Comparison of ENCODE assay signal across 1 cellular context in genomic region chr10:90920986-90921643, GRCh38.
TF ChIP-seq lines count a peak whose summit lies in the region.

TSS of gene ANKRD1 (minus strand) at chr10:90921087. CDS start at chr10:90921027, 60 bp downstream.

TF ChIP-seq in HepG2, 621 proteins besides CTCF, POLR2A, EP300 and RAD21 (continued from another document and continues in another):
- TF ChIP-seq SNAPC2 (CRISPR knock-in tag; IDR thresholded peaks at IDR 0.05) (peak; percentile 56; the same call in 1 of the 2 replicates), ZBTB4 (CRISPR knock-in tag; IDR thresholded peaks at IDR 0.05; ENCODE audit: borderline replicate concordance) (no peak), HHEX (CRISPR knock-in tag; IDR thresholded peaks at IDR 0.05) (0 out of 2 replicates have a peak, but pooled peaks have one; percentile 47), BCLAF1 (IDR thresholded peaks at IDR 0.05) (no peak), HNF4G (IDR thresholded peaks at IDR 0.05; ENCODE audit: borderline replicate concordance, low read depth, low read length) (peak; percentile 35; the same call in 1 of the 2 replicates), HNF4G (CRISPR knock-in tag; IDR thresholded peaks at IDR 0.05; ENCODE audit: borderline replicate concordance, low read depth) (no peak), SOX6 (IDR thresholded peaks at IDR 0.05) (no peak), SOX6 (CRISPR knock-in tag; IDR thresholded peaks at IDR 0.05) (peak; percentile 86), KLF16 (CRISPR knock-in tag; IDR thresholded peaks at IDR 0.05) (peak in 1 of 2 experiments; percentile 42; a peak in 1 of 4 replicates), HOMEZ (CRISPR knock-in tag; IDR thresholded peaks at IDR 0.05; ENCODE audit: low read depth) (peak; percentile 78), NCOA2 (CRISPR knock-in tag; IDR thresholded peaks at IDR 0.05) (peak; percentile 92), ZNF335 (CRISPR knock-in tag; IDR thresholded peaks at IDR 0.05) (peak; percentile 71; the same call in 1 of the 2 replicates), FIP1L1 (IDR thresholded peaks at IDR 0.05; ENCODE audit: borderline replicate concordance, insufficient read depth, low read depth, low read length) (no peak), KMT2B (CRISPR knock-in tag; IDR thresholded peaks at IDR 0.05) (0 out of 2 replicates have a peak, but pooled peaks have one; percentile 42), ARID3A (IDR thresholded peaks at IDR 0.05; ENCODE audit: low read depth, low read length) (peak; percentile 99), TEAD2 (CRISPR knock-in tag; IDR thresholded peaks at IDR 0.05) (no peak), NBN (conservative IDR thresholded peaks at IDR 0.05) (no peak), ZFP1 (CRISPR knock-in tag; IDR thresholded peaks at IDR 0.05) (peak; percentile 70; the same call in 1 of the 2 replicates), MTF2 (CRISPR knock-in tag; IDR thresholded peaks at IDR 0.05; ENCODE audit: borderline replicate concordance) (no peak), FOXP4 (CRISPR knock-in tag; IDR thresholded peaks at IDR 0.05) (peak; percentile 85), ZNF292 (CRISPR knock-in tag; IDR thresholded peaks at IDR 0.05; ENCODE audit: borderline replicate concordance, low read depth) (no peak; the same call in 1 of the 2 replicates), ELF4 (CRISPR knock-in tag; IDR thresholded peaks at IDR 0.05; ENCODE audit: borderline replicate concordance) (0 out of 2 replicates have a peak, but pooled peaks have one; percentile 27), HNF1A (IDR thresholded peaks at IDR 0.05; ENCODE audit: low read depth) (no peak), HNF1A (CRISPR knock-in tag; IDR thresholded peaks at IDR 0.05; ENCODE audit: borderline replicate concordance) (peak; percentile 39; the same call in 1 of the 2 replicates), JUNB (CRISPR knock-in tag; IDR thresholded peaks at IDR 0.05; ENCODE audit: borderline replicate concordance) (peak; percentile 96), KAT7 (CRISPR knock-in tag; IDR thresholded peaks at IDR 0.05; ENCODE audit: borderline replicate concordance) (peak; percentile 53; the same call in 1 of the 2 replicates), ZBED4 (CRISPR knock-in tag; IDR thresholded peaks at IDR 0.05; ENCODE audit: borderline replicate concordance) (no peak), DNMT3B (CRISPR knock-in tag; conservative IDR thresholded peaks at IDR 0.05) (peak; percentile 88; the same call in 1 of the 2 replicates), ADNP (CRISPR knock-in tag; IDR thresholded peaks at IDR 0.05) (no peak), ZBTB21 (CRISPR knock-in tag; IDR thresholded peaks at IDR 0.05) (no peak), PBX2 (CRISPR knock-in tag; IDR thresholded peaks at IDR 0.05) (peak; percentile 74), KDM3A (CRISPR knock-in tag; IDR thresholded peaks at IDR 0.05; ENCODE audit: low read depth) (peak; percentile 66; the same call in 1 of the 2 replicates), ZNF562 (CRISPR knock-in tag; IDR thresholded peaks at IDR 0.05; ENCODE audit: borderline replicate concordance) (no peak), ATF7 (IDR thresholded peaks at IDR 0.05) (peak; percentile 77), ATF7 (CRISPR knock-in tag; IDR thresholded peaks at IDR 0.05) (peak; percentile 98), ATAD3A (CRISPR knock-in tag; IDR thresholded peaks at IDR 0.05) (no peak), FOXK1 (CRISPR knock-in tag; IDR thresholded peaks at IDR 0.05; ENCODE audit: borderline replicate concordance, low read depth) (peak; percentile 77; the same call in 1 of the 2 replicates)
